12 cellular contexts compared by ENCODE assay signal in genomic region chr14:76727403-76727802, GRCh38.
"Had no signal": no experiment of that assay in that cellular context is flagged by ENCODE, and none has a peak within 500 bp of the region (broad histone marks: within the 10 kb centered on the region; RNA-seq: fewer than 3 reads in every experiment).

No MANE protein-coding gene starts in this region.

- H3K4me1 ChIP-seq: body of pancreas, tibial artery had no signal

- H3K9me3 ChIP-seq: body of pancreas, tibial artery had no signal

- ATAC-seq: activated naive CD4-positive, alpha-beta T cell treated with anti-CD3 and anti-CD28 coated beads, Interleukin-2, amount 50 U/mL, for 72 hours; body of pancreas; stimulated activated effector memory CD8-positive, alpha-beta T cell treated with anti-CD3 and anti-CD28 coated beads, Interleukin-12 subunit alpha, Interleukin-12 subunit beta, amount 100 ng/mL, for 72 hours had no signal

- H3K36me3 Mint-ChIP-seq: activated naive CD4-positive, alpha-beta T cell treated with anti-CD3 and anti-CD28 coated beads, Interleukin-2, amount 50 U/mL, for 72 hours; stimulated activated effector memory CD8-positive, alpha-beta T cell treated with anti-CD3 and anti-CD28 coated beads, Interleukin-12 subunit alpha, Interleukin-12 subunit beta, amount 100 ng/mL, for 72 hours had no signal

- H3K36me3 ChIP-seq: tibial artery had no signal

- H3K27me3 ChIP-seq: body of pancreas, tibial artery had no signal

- H3K4me3 ChIP-seq: body of pancreas, smooth muscle cell, tibial artery had no signal

- DNase-seq: activated effector memory CD4-positive, alpha-beta T cell treated with anti-CD3 and anti-CD28 coated beads, Interleukin-2, amount 50 U/mL, for 16 hours; activated T-cell treated with anti-CD3 and anti-CD28 coated beads, Interleukin-2, amount 50 U/mL, for 1 hour; amniotic stem cell; body of pancreas; nephron progenitor cell; T-helper 2 cell; tibial artery had no signal

- H3K27ac ChIP-seq: body of pancreas, tibial artery had no signal

- H3K4me3 Mint-ChIP-seq: central memory CD8-positive, alpha-beta T cell; dendritic cell treated with granulocyte-macrophage colony-stimulating factor and Interleukin-4, amounts not matched to agents 40 ng/mL and 50 ng/mL, for 4 days; nephron progenitor cell; stimulated activated effector memory CD8-positive, alpha-beta T cell treated with anti-CD3 and anti-CD28 coated beads, Interleukin-12 subunit alpha, Interleukin-12 subunit beta, amount 100 ng/mL, for 72 hours had no signal

- H3K4me1 Mint-ChIP-seq: central memory CD8-positive, alpha-beta T cell; stimulated activated effector memory CD8-positive, alpha-beta T cell treated with anti-CD3 and anti-CD28 coated beads, Interleukin-12 subunit alpha, Interleukin-12 subunit beta, amount 100 ng/mL, for 72 hours had no signal

- H3K9me3 Mint-ChIP-seq: activated naive CD4-positive, alpha-beta T cell treated with anti-CD3 and anti-CD28 coated beads, Interleukin-2, amount 50 U/mL, for 72 hours; central memory CD8-positive, alpha-beta T cell; dendritic cell treated with granulocyte-macrophage colony-stimulating factor and Interleukin-4, amounts not matched to agents 40 ng/mL and 50 ng/mL, for 4 days; nephron progenitor cell; stimulated activated effector memory CD8-positive, alpha-beta T cell treated with anti-CD3 and anti-CD28 coated beads, Interleukin-12 subunit alpha, Interleukin-12 subunit beta, amount 100 ng/mL, for 72 hours had no signal

- H3K27me3 Mint-ChIP-seq: dendritic cell treated with granulocyte-macrophage colony-stimulating factor and Interleukin-4, amounts not matched to agents 40 ng/mL and 50 ng/mL, for 4 days had no signal

- H3K27ac Mint-ChIP-seq: activated naive CD4-positive, alpha-beta T cell treated with anti-CD3 and anti-CD28 coated beads, Interleukin-2, amount 50 U/mL, for 72 hours; nephron progenitor cell; stimulated activated effector memory CD8-positive, alpha-beta T cell treated with anti-CD3 and anti-CD28 coated beads, Interleukin-12 subunit alpha, Interleukin-12 subunit beta, amount 100 ng/mL, for 72 hours had no signal
